9 cellular contexts compared by ENCODE assay signal in genomic region chr1:54335396-54336056, GRCh38.
DNase-seq lines count a peak whose midpoint lies in the region; ATAC-seq, FAIRE-seq and TF ChIP-seq lines count a peak whose summit lies in the region.
"Had no signal": no experiment of that assay in that cellular context is flagged by ENCODE, and none has a peak within 500 bp of the region (broad histone marks: within the 10 kb centered on the region; RNA-seq: fewer than 3 reads in every experiment).

No MANE protein-coding gene starts in this region.

- intact Hi-C loops in kidney (cut with DNase I) = no loop called here

- TF ChIP-seq CTCF in brain microvascular endothelial cell (IDR thresholded peaks at IDR 0.05; ENCODE audit: low read depth, low read length, missing control alignments) (no peak), kidney (IDR thresholded peaks at IDR 0.05; ENCODE audit: borderline replicate concordance, extremely low read depth, insufficient read depth) (no peak)

- H3K4me3 ChIP-seq in HUES6 (ENCODE audit: low read depth, low read length) (no peak overlapping the region), brain microvascular endothelial cell (ENCODE audit: low read depth, low read length) (peak overlapping the region; percentile 32), kidney (ENCODE audit: low read length in 2 of 2) (peak overlapping the region in 1 of 2 donors; percentile 5), subcutaneous abdominal adipose tissue (ENCODE audit: low read depth in 1 of 5, low read length in 5 of 5) (peak overlapping the region; percentile 32 to 74 (median 54))

- ATAC-seq in GM19463 (IDR thresholded peaks at IDR 0.05; ENCODE audit: unreplicated experiment) = no peak
- ATAC-seq: left colon had no signal

- peak overlapping the region; percentile 15; the same call in 1 of the 2 replicates for H3K27ac ChIP-seq in HUES6 (ENCODE audit: low read depth, low read length)
- peak overlapping the region; percentile 72 for H3K27ac ChIP-seq in brain microvascular endothelial cell
- peak overlapping the region; percentile 78 to 86 for H3K27ac ChIP-seq in kidney (ENCODE audit: low read depth in 2 of 2, low read length in 2 of 2)
- H3K27ac ChIP-seq in subcutaneous abdominal adipose tissue (ENCODE audit: low read depth, low read length) = peak overlapping the region; percentile 92

- H3K4me1 ChIP-seq in HUES6 (ENCODE audit: control insufficient read depth, insufficient read depth, low read length) (peaks cover 64% of the 10 kb centered on the region), kidney (ENCODE audit: control insufficient read depth in 1 of 2, insufficient read depth in 1 of 2, low read depth in 1 of 2, low read length in 2 of 2) (peaks cover 11 to 38% of the 10 kb centered on the region in 2 donors), subcutaneous abdominal adipose tissue (ENCODE audit: control insufficient read depth in 5 of 5, insufficient read depth in 5 of 5, low read length in 5 of 5) (peaks cover 29 to 70% (median 61%) of the 10 kb centered on the region in 5 donors)

- H3K27me3 ChIP-seq in HUES6 (ENCODE audit: control insufficient read depth, insufficient read depth, low read length) (no peaks in the 10 kb centered on the region), brain microvascular endothelial cell (replicated peaks) (no peaks in the 10 kb centered on the region), subcutaneous abdominal adipose tissue (ENCODE audit: control insufficient read depth in 5 of 5, insufficient read depth in 4 of 5, low read length in 5 of 5) (no peaks in the 10 kb centered on the region)

- H3K9me3 ChIP-seq in HUES6 (ENCODE audit: control insufficient read depth, insufficient read depth, low read depth, low read length) (no peaks in the 10 kb centered on the region), kidney (ENCODE audit: control insufficient read depth in 1 of 2, low read length in 2 of 2) (no peaks in the 10 kb centered on the region), subcutaneous abdominal adipose tissue (ENCODE audit: control insufficient read depth in 5 of 5, low read length in 5 of 5) (no peaks in the 10 kb centered on the region)

- H3K36me3 ChIP-seq in HUES6 (ENCODE audit: control insufficient read depth, insufficient read depth, low read length) = peaks cover 8% of the 10 kb centered on the region; the same call in 1 of the 2 replicates
- no peaks in the 10 kb centered on the region for H3K36me3 ChIP-seq in brain microvascular endothelial cell (replicated peaks)
- no peaks in the 10 kb centered on the region for H3K36me3 ChIP-seq in kidney (ENCODE audit: control insufficient read depth in 1 of 2, insufficient read depth in 2 of 2, low read length in 2 of 2)
- no peaks in the 10 kb centered on the region for H3K36me3 ChIP-seq in subcutaneous abdominal adipose tissue (ENCODE audit: control insufficient read depth in 5 of 5, insufficient read depth in 5 of 5, low read length in 5 of 5)

- in situ Hi-C loops in brain microvascular endothelial cell (cut with HindIII; ENCODE audit: low pct_ligation_motif_present, low sequenced_read_pairs) = no loop called here

- FAIRE-seq in kidney (lab: Jason Lieb, UNC) = no peak

- H3K9ac ChIP-seq in HUES6 (ENCODE audit: low read length) (peak overlapping the region; percentile 24), kidney (ENCODE audit: low read length in 2 of 2) (peak overlapping the region in 1 of 2 donors; percentile 60), subcutaneous abdominal adipose tissue (ENCODE audit: low read length in 5 of 5) (peak overlapping the region; percentile 47 to 80 (median 60))

- DNase-seq in brain microvascular endothelial cell = peak; percentile 83
- no peak for DNase-seq in kidney
- no peak for DNase-seq in NCI-H2227 (lab: John Stamatoyannopoulos, UW; ENCODE audit: unreplicated experiment)
- no peak for DNase-seq in NCI-H2081 (lab: John Stamatoyannopoulos, UW)
- no peak for DNase-seq in NCI-H1694 (lab: John Stamatoyannopoulos, UW)

Comparison
In these comparisons a context has a peak if more than half of its experiments do, and no peak if none do; other contexts are left out.
1. H3K27ac ChIP-seq: peak in every context shown above with its lines; median percentile 92 in subcutaneous abdominal adipose tissue; 82 in kidney; 72 in brain microvascular endothelial cell; 15 in HUES6.